16 cellular contexts compared by ENCODE assay signal in the genomic region with DNA sequence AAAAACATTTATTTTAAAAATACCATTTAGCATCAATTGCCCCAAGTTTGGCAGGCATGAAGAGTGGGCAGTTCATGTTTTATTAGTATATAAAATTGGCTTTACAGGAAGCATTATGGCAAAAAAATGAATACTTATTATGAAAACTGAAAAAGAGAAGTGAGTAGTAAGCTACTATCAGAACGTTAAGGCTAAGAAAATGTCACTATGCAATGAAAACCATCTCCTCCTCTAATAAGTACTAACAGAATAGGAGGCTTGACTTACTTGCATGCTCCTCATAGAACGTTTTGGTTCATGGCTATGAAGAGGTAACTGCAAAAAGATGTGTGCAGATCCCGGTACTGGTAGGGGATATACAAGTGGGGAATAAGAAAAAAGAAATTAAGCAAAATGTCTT. TPM values are rescaled to one million over a fixed set of nuclear protein-coding genes. Genes with fewer than 3 reads are reported as not detected.
A peak's percentile ranks its signal among the peaks of the same experiment; 100 is the strongest.
DNase-seq lines count a peak whose midpoint lies in the region; ATAC-seq and FAIRE-seq lines count a peak whose summit lies in the region.
"Had no signal": no experiment of that assay in that cellular context is flagged by ENCODE, and none has a peak within 500 bp of the region (broad histone marks: within the 10 kb centered on the region; RNA-seq: fewer than 3 reads in every experiment).

No MANE protein-coding gene starts in this region.

- H3K36me3 Mint-ChIP-seq in natural killer cell treated with Interleukin-12 subunit alpha and Interleukin-12 subunit beta and Interleukin-15 and Interleukin-18, amount 100 ng/mL, for 72 hours, result peaks cover 14% of the 10 kb centered on the region
- H3K36me3 Mint-ChIP-seq in activated CD8-positive, alpha-beta memory T cell treated with anti-CD3 and anti-CD28 coated beads, Interleukin-2, amount 10 ng/mL, durations not matched to agents 7 days and 5 days, result no peaks in the 10 kb centered on the region

- CTCF ChIA-PET in activated CD8-positive, alpha-beta memory T cell treated with anti-CD3 and anti-CD28 coated beads, Interleukin-2, amount 10 ng/mL, durations not matched to agents 7 days and 5 days (lab: Charles Lee), result interaction anchor here (9.8 kb wide), 1 partner anchor 271 kb away, joined by 133 read pairs; no protein-coding TSS in a partner anchor

- FAIRE-seq in GM18507 (lab: Jason Lieb, UNC), result peak; percentile 76
- FAIRE-seq: G401.6 had no signal

- no peak for DNase-seq in GM18507 (ENCODE audit: extremely low spot score, insufficient read length, low read depth)
- no peak for DNase-seq in kidney tubule cell (ENCODE audit: low spot score)
- DNase-seq in NCI-H2107 treated with DMSO at 0.1 percent for 48 hours (lab: John Stamatoyannopoulos, UW; ENCODE audit: unreplicated experiment), result no peak
- DNase-seq in natural killer cell treated with Interleukin-12 subunit alpha and Interleukin-12 subunit beta and Interleukin-15 and Interleukin-18, amount 100 ng/mL, for 72 hours (ENCODE audit: low spot score), result no peak
- no peak for DNase-seq in activated CD8-positive, alpha-beta memory T cell treated with anti-CD3 and anti-CD28 coated beads, Interleukin-2, amount 10 ng/mL, durations not matched to agents 7 days and 5 days
- DNase-seq: activated CD8-positive, alpha-beta T cell treated with anti-CD3 and anti-CD28 coated beads, Interleukin-2, amount 10 ng/mL, durations not matched to agents 7 days and 5 days; foreskin keratinocyte; HCEC 1CT; lower lobe of right lung; NCI-H510A; stimulated activated CD4-positive, alpha-beta T cell treated with anti-CD3 and anti-CD28 coated beads, Interleukin-2, amount 100 ng/mL, for 24 hours; stomach had no signal

- ATAC-seq in GM21367 (IDR thresholded peaks at IDR 0.05; ENCODE audit: unreplicated experiment) (peak; percentile 70), HG02970 (IDR thresholded peaks at IDR 0.05; ENCODE audit: low FRiP score, unreplicated experiment) (peak; percentile 39), HG03575 (IDR thresholded peaks at IDR 0.05; ENCODE audit: extremely low read depth, insufficient number of reproducible peaks, low FRiP score, unreplicated experiment) (peak; percentile 52)
- no peak for ATAC-seq in natural killer cell treated with Interleukin-12 subunit alpha and Interleukin-12 subunit beta and Interleukin-15 and Interleukin-18, amount 100 ng/mL, for 72 hours
- ATAC-seq in activated CD8-positive, alpha-beta memory T cell treated with anti-CD3 and anti-CD28 coated beads, Interleukin-2, amount 10 ng/mL, durations not matched to agents 7 days and 5 days, result no peak
- ATAC-seq: activated CD8-positive, alpha-beta T cell treated with anti-CD3 and anti-CD28 coated beads, Interleukin-2, amount 10 ng/mL, durations not matched to agents 7 days and 5 days; foreskin keratinocyte; lower lobe of right lung had no signal

- H3K27ac Mint-ChIP-seq in natural killer cell treated with Interleukin-12 subunit alpha and Interleukin-12 subunit beta and Interleukin-15 and Interleukin-18, amount 100 ng/mL, for 72 hours, result no peak overlapping the region
- no peak overlapping the region for H3K27ac Mint-ChIP-seq in activated CD8-positive, alpha-beta memory T cell treated with anti-CD3 and anti-CD28 coated beads, Interleukin-2, amount 10 ng/mL, durations not matched to agents 7 days and 5 days
- H3K27ac Mint-ChIP-seq: activated CD8-positive, alpha-beta T cell treated with anti-CD3 and anti-CD28 coated beads, Interleukin-2, amount 10 ng/mL, durations not matched to agents 7 days and 5 days had no signal

- H3K4me3 Mint-ChIP-seq in natural killer cell treated with Interleukin-12 subunit alpha and Interleukin-12 subunit beta and Interleukin-15 and Interleukin-18, amount 100 ng/mL, for 72 hours, result no peak overlapping the region
- no peak overlapping the region for H3K4me3 Mint-ChIP-seq in activated CD8-positive, alpha-beta memory T cell treated with anti-CD3 and anti-CD28 coated beads, Interleukin-2, amount 10 ng/mL, durations not matched to agents 7 days and 5 days
- H3K4me3 Mint-ChIP-seq: activated CD8-positive, alpha-beta T cell treated with anti-CD3 and anti-CD28 coated beads, Interleukin-2, amount 10 ng/mL, durations not matched to agents 7 days and 5 days had no signal

- no peaks in the 10 kb centered on the region for H3K27me3 Mint-ChIP-seq in natural killer cell treated with Interleukin-12 subunit alpha and Interleukin-12 subunit beta and Interleukin-15 and Interleukin-18, amount 100 ng/mL, for 72 hours
- H3K27me3 Mint-ChIP-seq in activated CD8-positive, alpha-beta memory T cell treated with anti-CD3 and anti-CD28 coated beads, Interleukin-2, amount 10 ng/mL, durations not matched to agents 7 days and 5 days, result peaks cover 2% of the 10 kb centered on the region

- H3K4me1 Mint-ChIP-seq in natural killer cell treated with Interleukin-12 subunit alpha and Interleukin-12 subunit beta and Interleukin-15 and Interleukin-18, amount 100 ng/mL, for 72 hours (ENCODE audit: low read depth in 2 of 2), result peaks cover 22 to 24% of the 10 kb centered on the region in 2 donors
- H3K4me1 Mint-ChIP-seq in activated CD8-positive, alpha-beta memory T cell treated with anti-CD3 and anti-CD28 coated beads, Interleukin-2, amount 10 ng/mL, durations not matched to agents 7 days and 5 days, result peaks cover 2% of the 10 kb centered on the region

- H3K9me3 Mint-ChIP-seq in natural killer cell treated with Interleukin-12 subunit alpha and Interleukin-12 subunit beta and Interleukin-15 and Interleukin-18, amount 100 ng/mL, for 72 hours, result no peaks in the 10 kb centered on the region
- H3K9me3 Mint-ChIP-seq in activated CD8-positive, alpha-beta memory T cell treated with anti-CD3 and anti-CD28 coated beads, Interleukin-2, amount 10 ng/mL, durations not matched to agents 7 days and 5 days (ENCODE audit: low read depth), result no peaks in the 10 kb centered on the region

RNA-seq across cellular contexts. Expression of a gene that starts 23.6 kb away (rescaled TPM):
- 10 to 100 TPM in 1 of 2 donors, 1 to 10 TPM in 1; 6.1 to 11.1 TPM for total RNA-seq in natural killer cell treated with Interleukin-12 subunit alpha and Interleukin-12 subunit beta and Interleukin-15 and Interleukin-18, amount 100 ng/mL, for 72 hours
- total RNA-seq in activated CD8-positive, alpha-beta memory T cell treated with anti-CD3 and anti-CD28 coated beads, Interleukin-2, amount 10 ng/mL, durations not matched to agents 7 days and 5 days, result 1 to 10 TPM; 1.6 to 1.8 TPM

RNA-seq across cellular contexts. Expression of a gene that starts 34.1 kb away (rescaled TPM):
- 10 to 100 TPM; 17.1 to 30.8 TPM for total RNA-seq in natural killer cell treated with Interleukin-12 subunit alpha and Interleukin-12 subunit beta and Interleukin-15 and Interleukin-18, amount 100 ng/mL, for 72 hours
- total RNA-seq in activated CD8-positive, alpha-beta memory T cell treated with anti-CD3 and anti-CD28 coated beads, Interleukin-2, amount 10 ng/mL, durations not matched to agents 7 days and 5 days, result 10 to 100 TPM; 13.3 to 13.5 TPM

RNA-seq across cellular contexts. Expression of a gene that starts 47.2 kb away (rescaled TPM):
- 10 to 100 TPM; 61.6 to 76.1 TPM for total RNA-seq in natural killer cell treated with Interleukin-12 subunit alpha and Interleukin-12 subunit beta and Interleukin-15 and Interleukin-18, amount 100 ng/mL, for 72 hours
- 10 to 100 TPM; 41.8 to 44.3 TPM for total RNA-seq in activated CD8-positive, alpha-beta memory T cell treated with anti-CD3 and anti-CD28 coated beads, Interleukin-2, amount 10 ng/mL, durations not matched to agents 7 days and 5 days

Comparison
In these comparisons a context has a peak if more than half of its experiments do, and no peak if none do; other contexts are left out.
1. ATAC-seq: peak in GM21367 (single experiment), HG02970 (single experiment) and HG03575 (single experiment); none in natural killer cell treated with Interleukin-12 subunit alpha and Interleukin-12 subunit beta and Interleukin-15 and Interleukin-18, amount 100 ng/mL, for 72 hours (0 of 2) and activated CD8-positive, alpha-beta memory T cell treated with anti-CD3 and anti-CD28 coated beads, Interleukin-2, amount 10 ng/mL, durations not matched to agents 7 days and 5 days (single experiment).